ENCODE assay signal across 16 cellular contexts in genomic region chr4:94430416-94430815, GRCh38. TPM values are rescaled to one million over a fixed set of nuclear protein-coding genes. Genes with fewer than 3 reads are reported as not detected.
A peak's percentile ranks its signal among the peaks of the same experiment; 100 is the strongest.
DNase-seq lines count a peak whose midpoint lies in the region; ATAC-seq, FAIRE-seq and TF ChIP-seq lines count a peak whose summit lies in the region.
"Had no signal": no experiment of that assay in that cellular context is flagged by ENCODE, and none has a peak within 500 bp of the region (broad histone marks: within the 10 kb centered on the region; RNA-seq: fewer than 3 reads in every experiment).

No MANE protein-coding gene starts in this region.

- TF ChIP-seq CTCF in HepG2 (CRISPR knock-in tag; IDR thresholded peaks at IDR 0.05), result no peak
- no peak for TF ChIP-seq CTCF in right lobe of liver (IDR thresholded peaks at IDR 0.05)
- TF ChIP-seq CTCF in astrocyte (IDR thresholded peaks at IDR 0.05; ENCODE audit: insufficient read depth, low read depth, low read length), result no peak
- TF ChIP-seq CTCF in psoas muscle (IDR thresholded peaks at IDR 0.05), result no peak

- FAIRE-seq in HepG2 (lab: Jason Lieb, UNC), result no peak
- FAIRE-seq in astrocyte (lab: Jason Lieb, UNC), result peak; percentile 37

- H2AFZ ChIP-seq in HepG2 (ENCODE audit: low read length) (no peak overlapping the region), astrocyte (ENCODE audit: low read depth, low read length) (no peak overlapping the region)
- H2AFZ ChIP-seq: GM23248 had no signal

- no peaks in the 10 kb centered on the region for H3K4me1 Mint-ChIP-seq in astrocyte (ENCODE audit: low read depth, unreplicated experiment)
- H3K4me1 Mint-ChIP-seq: CD14-positive monocyte; CD8-positive, alpha-beta memory T cell had no signal

- no peaks in the 10 kb centered on the region for H3K27me3 Mint-ChIP-seq in astrocyte (ENCODE audit: low read depth, unreplicated experiment)

- no peak overlapping the region for H3K4me3 Mint-ChIP-seq in astrocyte (ENCODE audit: unreplicated experiment)
- H3K4me3 Mint-ChIP-seq: CD14-positive monocyte; CD8-positive, alpha-beta memory T cell; H9 had no signal

- H3K27me3 ChIP-seq in HepG2 (ENCODE audit: control insufficient read depth in 1 of 2, insufficient read depth in 2 of 2, low read length in 2 of 2) (no peaks in the 10 kb centered on the region), right lobe of liver (no peaks in the 10 kb centered on the region), astrocyte (ENCODE audit: insufficient read depth, low read length) (no peaks in the 10 kb centered on the region), psoas muscle (ENCODE audit: insufficient read depth in 3 of 3, low read length in 2 of 3) (no peaks in the 10 kb centered on the region)

- CTCF ChIA-PET in HepG2 (lab: Yijun Ruan, JAX; ENCODE audit: low intra/inter-chr PET ratio, low total read pairs), result no interaction called here

- H3K9ac ChIP-seq in HepG2 (ENCODE audit: insufficient read depth, low read depth, low read length) (no peak overlapping the region), astrocyte (ENCODE audit: low read length) (no peak overlapping the region)
- H3K9ac ChIP-seq: GM23248 had no signal

- no peak overlapping the region for H3K27ac Mint-ChIP-seq in astrocyte (ENCODE audit: unreplicated experiment)
- H3K27ac Mint-ChIP-seq: CD14-positive monocyte; CD8-positive, alpha-beta memory T cell; H9 had no signal

- H4K20me1 ChIP-seq in HepG2 (ENCODE audit: insufficient read depth, low read length), result no peaks in the 10 kb centered on the region
- H4K20me1 ChIP-seq in astrocyte (ENCODE audit: insufficient read depth, low read length), result no peaks in the 10 kb centered on the region

- in situ Hi-C loops in HepG2 (cut with HindIII; ENCODE audit: extremely low pct_ligation_motif_present, low pct_unique_long_range_greater_than_20kb), result no loop called here

- POLR2A ChIA-PET in HepG2 (lab: Yijun Ruan, JAX), result interaction anchor here (0.6 to 3.4 kb wide), 2 partner anchors 8 to 21 kb away, joined by 3 to 34 read pairs; partner anchors contain the start of gene PDLIM5

- H3K9me3 Mint-ChIP-seq in astrocyte (ENCODE audit: unreplicated experiment), result peaks cover 5% of the 10 kb centered on the region

- TF ChIP-seq POLR2A in HepG2 (IDR thresholded peaks at IDR 0.05; ENCODE audit: insufficient read depth in 1 of 2, low read depth in 2 of 2, low read length in 2 of 2) (no peak), right lobe of liver (IDR thresholded peaks at IDR 0.05) (no peak)

- H3K4me1 ChIP-seq in HepG2 (ENCODE audit: insufficient read depth, low read length), result peaks cover 39% of the 10 kb centered on the region
- no peaks in the 10 kb centered on the region for H3K4me1 ChIP-seq in right lobe of liver
- H3K4me1 ChIP-seq in astrocyte (ENCODE audit: insufficient read depth, low read length), result no peaks in the 10 kb centered on the region
- peaks cover 18% of the 10 kb centered on the region for H3K4me1 ChIP-seq in psoas muscle
- H3K4me1 ChIP-seq: Caco-2 had no signal

- no peak overlapping the region for H3K4me2 ChIP-seq in HepG2 (ENCODE audit: low read depth, low read length)
- no peak overlapping the region for H3K4me2 ChIP-seq in astrocyte (ENCODE audit: low read length)

- no peaks in the 10 kb centered on the region for H3K36me3 Mint-ChIP-seq in astrocyte (ENCODE audit: low read depth, unreplicated experiment)
- H3K36me3 Mint-ChIP-seq: CD14-positive monocyte had no signal

- H3K4me3 ChIP-seq in HepG2 (replicated peaks in 1 of 3; ENCODE audit: insufficient read depth in 1 of 3, low read depth in 2 of 3, low read length in 3 of 3) (no peak overlapping the region), right lobe of liver (no peak overlapping the region), astrocyte (ENCODE audit: insufficient read depth, low read depth, low read length) (no peak overlapping the region), psoas muscle (no peak overlapping the region)
- H3K4me3 ChIP-seq: GM23248 had no signal

- DNase-seq in HepG2 (ENCODE audit: low spot score) (no peak), right lobe of liver (no peak), astrocyte (ENCODE audit: low read depth) (no peak), psoas muscle (no peak), left ventricle myocardium superior (no peak), SKM-1 (lab: John Stamatoyannopoulos, UW; ENCODE audit: unreplicated experiment) (no peak)
- DNase-seq in stimulated activated CD4-positive, alpha-beta T cell treated with anti-CD3 and anti-CD28 coated beads, Interleukin-4, amount 100 ng/mL, for 1 hour, result no peak
- DNase-seq: Caco-2; CD8-positive, alpha-beta memory T cell; DND-41; GM23248; H9; KBM-7 had no signal

- TF ChIP-seq EP300 in HepG2 (IDR thresholded peaks at IDR 0.05; ENCODE audit: low read depth in 2 of 2, low read length in 2 of 2) (no peak), HepG2 (CRISPR knock-in tag; IDR thresholded peaks at IDR 0.05; ENCODE audit: borderline replicate concordance) (no peak)

- H3K9me3 ChIP-seq in HepG2 (ENCODE audit: low read length) (peaks cover 22% of the 10 kb centered on the region), right lobe of liver (peaks cover 0 to 4% (median 0%) of the 10 kb centered on the region in 4 donors), astrocyte (ENCODE audit: insufficient read depth, low read depth, low read length) (peaks cover 4% of the 10 kb centered on the region), psoas muscle (peaks cover 14% of the 10 kb centered on the region)

- H3K36me3 ChIP-seq in HepG2 (replicated peaks in 1 of 2; ENCODE audit: control insufficient read depth in 1 of 2, insufficient read depth in 2 of 2, low read length in 2 of 2) (no peaks in the 10 kb centered on the region), right lobe of liver (no peaks in the 10 kb centered on the region), astrocyte (ENCODE audit: insufficient read depth, low read length) (no peaks in the 10 kb centered on the region), psoas muscle (ENCODE audit: insufficient read depth in 1 of 2, low read depth in 1 of 2) (no peaks in the 10 kb centered on the region)

- H3K27ac ChIP-seq in HepG2 (ENCODE audit: extremely low read length, insufficient read depth, low read length) (no peak overlapping the region), right lobe of liver (no peak overlapping the region), astrocyte (ENCODE audit: low read depth, low read length) (no peak overlapping the region), psoas muscle (peak overlapping the region; percentile 81)
- H3K27ac ChIP-seq: GM23248, HL-60 had no signal

- no TSS peak for BruUV-seq in HepG2 (replicated peaks; lab: Mats Ljungman, UMichigan)

- WGBS in HepG2 (ENCODE audit: low lambda C conversion rate), result 74% methylated on average over 6 of the region's 6 CpGs
- 79% methylated on average over 5 of the region's 6 CpGs for WGBS in right lobe of liver (ENCODE audit: insufficient coverage, low coverage, low lambda C conversion rate, missing lambda C conversion rate)
- WGBS in psoas muscle, 3 donors, result 84 to 91% (median 88%) methylated on average over 6 of the region's 6 CpGs

- no peak for TF ChIP-seq RAD21 in HepG2 (CRISPR knock-in tag; IDR thresholded peaks at IDR 0.05)

- no peak for ATAC-seq in HepG2
- ATAC-seq in right lobe of liver, result no peak
- ATAC-seq in psoas muscle, result no peak
- no peak for ATAC-seq in HG02623 (IDR thresholded peaks at IDR 0.05; ENCODE audit: unreplicated experiment)
- no peak for ATAC-seq in left ventricle myocardium superior

- intact Hi-C loops in HepG2 (cut with micrococcal nuclease; ENCODE audit: unreplicated experiment) (no loop called here), right lobe of liver (cut with DNase I) (no loop called here), psoas muscle (cut with DNase I) (no loop called here), left ventricle myocardium superior (cut with micrococcal nuclease) (no loop called here)

- no peaks in the 10 kb centered on the region for H3K79me2 ChIP-seq in HepG2 (ENCODE audit: insufficient read depth, low read length)
- H3K79me2 ChIP-seq in astrocyte (ENCODE audit: insufficient read depth, low read length), result no peaks in the 10 kb centered on the region

TF ChIP-seq in HepG2, 621 proteins besides CTCF, POLR2A, EP300 and RAD21:
- TF ChIP-seq ZNF614 (CRISPR knock-in tag; IDR thresholded peaks at IDR 0.05; ENCODE audit: borderline replicate concordance) (no peak), ZNF230 (CRISPR knock-in tag; IDR thresholded peaks at IDR 0.05) (no peak), TOPORS (CRISPR knock-in tag; IDR thresholded peaks at IDR 0.05) (0 out of 2 replicates have a peak, but pooled peaks have one; percentile 32)
- TF ChIP-seq, protein P1, sequence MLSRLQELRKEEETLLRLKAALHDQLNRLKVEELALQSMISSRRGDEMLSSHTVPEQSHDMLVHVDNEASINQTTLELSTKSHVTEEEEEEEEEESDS (CRISPR knock-in tag; IDR thresholded peaks at IDR 0.05; ENCODE audit: borderline replicate concordance), result no peak

RNA-seq across cellular contexts. Expression of gene PDLIM5, which starts 21.3 kb away (rescaled TPM):
- total RNA-seq in HepG2 (2016; rRNA removed; fragmentation: Illumina TruSeq; extraction: Trizol), result 52.8 and 70.2 TPM in 2 replicates
- 11.2 and 14.5 TPM in 2 replicates for total RNA-seq in HepG2 (2016; cell fraction: cytosol; rRNA removed; fragmentation: Illumina TruSeq; extraction: Trizol; ENCODE audit: low read depth)
- total RNA-seq in HepG2 (2016; cell fraction: insoluble cytoplasmic fraction; rRNA removed; fragmentation: Illumina TruSeq; extraction: Trizol), result 52.2 and 54.1 TPM in 2 replicates
- 17.9 and 18.7 TPM in 2 replicates for total RNA-seq in HepG2 (2016; cell fraction: membrane; rRNA removed; fragmentation: Illumina TruSeq; extraction: Trizol)
- 88.4 and 102 TPM in 2 replicates for total RNA-seq in HepG2 (2016; cell fraction: nucleus; rRNA removed; fragmentation: Illumina TruSeq; extraction: Trizol)
- 107 and 119 TPM in 2 replicates for polyA plus RNA-seq in HepG2 (2011; rRNA removed)
- polyA plus RNA-seq in HepG2 (2011; cell fraction: cytosol; rRNA removed), result 76.4 TPM in 2 replicates
- polyA plus RNA-seq in HepG2 (2011; cell fraction: nucleus; rRNA removed), result 70.2 and 73.2 TPM in 2 replicates
- 49.7 and 51.7 TPM in 2 replicates for polyA plus RNA-seq in HepG2 (2012)
- polyA plus RNA-seq in HepG2 (2016; cell fraction: cytosol; fragmentation: Illumina TruSeq; extraction: Trizol; ENCODE audit: low read depth), result 3.8 and 5.4 TPM in 2 replicates
- polyA plus RNA-seq in HepG2 (2016; cell fraction: insoluble cytoplasmic fraction; fragmentation: Illumina TruSeq; extraction: Trizol; ENCODE audit: low read depth), result 43.1 and 47.2 TPM in 2 replicates
- 10.0 and 10.3 TPM in 2 replicates for polyA plus RNA-seq in HepG2 (2016; cell fraction: membrane; fragmentation: Illumina TruSeq; extraction: Trizol; ENCODE audit: low read depth)
- polyA plus RNA-seq in HepG2 (2016; cell fraction: nucleus; fragmentation: Illumina TruSeq; extraction: Trizol; ENCODE audit: insufficient read depth, low read depth), result 37.0 and 39.1 TPM in 2 replicates
- 133 and 288 TPM in 2 replicates for polyA minus RNA-seq in HepG2 (2011; rRNA and poly(A)+ RNA removed; ENCODE audit: low replicate concordance)
- polyA minus RNA-seq in HepG2 (2011; cell fraction: cytosol; rRNA and poly(A)+ RNA removed), result 49.8 and 79.5 TPM in 2 replicates
- polyA minus RNA-seq in HepG2 (2011; cell fraction: nucleus; rRNA and poly(A)+ RNA removed), result 358 and 434 TPM in 2 replicates
- total RNA-seq in right lobe of liver, result 100 to 1,000 TPM in 3 of 6 experiments, 10 to 100 TPM in 3; 71.9 to 135 (median 101) TPM
- 174 and 181 TPM in 2 replicates for total RNA-seq in astrocyte
- 100 to 1,000 TPM; 459 to 840 (median 509) TPM for total RNA-seq in psoas muscle
- polyA plus RNA-seq in psoas muscle, result 100 to 1,000 TPM; 215 to 533 (median 426) TPM
- total RNA-seq in left ventricle myocardium superior, result 1,169 TPM
